ENCODE assay signal across 4 cellular contexts in the genomic region with DNA sequence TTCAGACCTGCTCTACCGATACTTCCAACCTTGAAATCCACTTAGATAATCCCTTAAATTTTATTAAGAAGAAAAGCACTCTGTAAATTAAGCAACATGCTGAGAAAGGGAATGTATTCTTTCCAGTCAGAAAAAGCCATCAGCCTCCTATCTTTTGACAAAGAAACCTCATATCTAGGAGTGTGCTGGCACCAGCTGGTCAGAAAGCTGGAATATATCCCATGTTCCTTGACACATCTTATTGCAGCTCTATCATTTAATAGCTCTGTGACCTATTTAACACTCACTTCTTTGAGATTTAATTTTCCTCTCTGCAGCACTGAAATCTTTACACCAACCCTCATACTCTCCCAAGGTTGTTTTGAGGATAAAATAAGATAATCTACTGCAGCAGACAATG.
"Had no signal": no experiment of that assay in that cellular context is flagged by ENCODE, and none has a peak within 500 bp of the region (broad histone marks: within the 10 kb centered on the region; RNA-seq: fewer than 3 reads in every experiment).

No MANE protein-coding gene starts in this region.

- H3K4me3 ChIP-seq: GM23338 had no signal

- ATAC-seq: GM23338 had no signal

- DNase-seq: H9, HCEC 1CT, IMR-90 had no signal
